In genomic region chr4:54861201-54861600, GRCh38 we compare ENCODE assay signal across 1 cellular context.
TF ChIP-seq lines count a peak whose summit lies in the region.

No MANE protein-coding gene starts in this region.

TF ChIP-seq in GM23338, 12 proteins besides CTCF, POLR2A, EP300 and RAD21 (continued from another document):
- TF ChIP-seq, protein P1, sequence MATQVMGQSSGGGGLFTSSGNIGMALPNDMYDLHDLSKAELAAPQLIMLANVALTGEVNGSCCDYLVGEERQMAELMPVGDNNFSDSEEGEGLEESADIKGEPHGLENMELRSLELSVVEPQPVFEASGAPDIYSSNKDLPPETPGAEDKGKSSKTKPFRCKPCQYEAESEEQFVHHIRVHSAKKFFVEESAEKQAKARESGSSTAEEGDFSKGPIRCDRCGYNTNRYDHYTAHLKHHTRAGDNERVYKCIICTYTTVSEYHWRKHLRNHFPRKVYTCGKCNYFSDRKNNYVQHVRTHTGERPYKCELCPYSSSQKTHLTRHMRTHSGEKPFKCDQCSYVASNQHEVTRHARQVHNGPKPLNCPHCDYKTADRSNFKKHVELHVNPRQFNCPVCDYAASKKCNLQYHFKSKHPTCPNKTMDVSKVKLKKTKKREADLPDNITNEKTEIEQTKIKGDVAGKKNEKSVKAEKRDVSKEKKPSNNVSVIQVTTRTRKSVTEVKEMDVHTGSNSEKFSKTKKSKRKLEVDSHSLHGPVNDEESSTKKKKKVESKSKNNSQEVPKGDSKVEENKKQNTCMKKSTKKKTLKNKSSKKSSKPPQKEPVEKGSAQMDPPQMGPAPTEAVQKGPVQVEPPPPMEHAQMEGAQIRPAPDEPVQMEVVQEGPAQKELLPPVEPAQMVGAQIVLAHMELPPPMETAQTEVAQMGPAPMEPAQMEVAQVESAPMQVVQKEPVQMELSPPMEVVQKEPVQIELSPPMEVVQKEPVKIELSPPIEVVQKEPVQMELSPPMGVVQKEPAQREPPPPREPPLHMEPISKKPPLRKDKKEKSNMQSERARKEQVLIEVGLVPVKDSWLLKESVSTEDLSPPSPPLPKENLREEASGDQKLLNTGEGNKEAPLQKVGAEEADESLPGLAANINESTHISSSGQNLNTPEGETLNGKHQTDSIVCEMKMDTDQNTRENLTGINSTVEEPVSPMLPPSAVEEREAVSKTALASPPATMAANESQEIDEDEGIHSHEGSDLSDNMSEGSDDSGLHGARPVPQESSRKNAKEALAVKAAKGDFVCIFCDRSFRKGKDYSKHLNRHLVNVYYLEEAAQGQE (IDR thresholded peaks at IDR 0.05; ENCODE audit: unreplicated experiment): no peak
- no peak for TF ChIP-seq STAT1 (IDR thresholded peaks at IDR 0.05; ENCODE audit: unreplicated experiment)
TF ChIP-seq in GM23338: peak in this region for 0.
